ENCODE assay signal across 34 cellular contexts in the genomic region with DNA sequence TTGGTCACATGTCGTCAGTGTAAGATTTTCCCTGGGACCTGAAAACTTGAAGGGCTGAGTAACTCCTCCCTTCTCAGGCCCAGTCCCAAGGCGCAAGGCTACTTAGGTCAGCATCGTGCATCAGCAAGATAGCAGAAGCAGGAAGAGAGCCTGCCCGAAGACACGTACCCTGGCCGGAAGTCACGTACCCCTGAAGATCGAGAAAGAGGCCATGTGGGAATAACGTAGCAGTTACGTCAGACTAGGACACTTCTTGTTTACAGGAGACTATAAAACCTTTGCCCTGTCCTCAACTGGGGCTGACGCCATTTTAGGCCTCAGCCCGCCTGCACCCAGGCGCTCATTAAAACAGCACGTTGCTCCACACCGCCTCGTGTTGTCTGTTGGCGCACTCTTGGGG.
"Had no signal": no experiment of that assay in that cellular context is flagged by ENCODE, and none has a peak within 500 bp of the region (broad histone marks: within the 10 kb centered on the region; RNA-seq: fewer than 3 reads in every experiment).

No MANE protein-coding gene starts in this region.

- H3K4me1 ChIP-seq: foreskin keratinocyte, gastrocnemius medialis, heart left ventricle had no signal

- H3K4me1 Mint-ChIP-seq: activated B cell treated with CpG ODN at 0.5 μM for 24 hours; activated T-helper 17 cell treated with anti-CD3 and anti-CD28 coated beads, Interleukin-2, amount 50 U/mL, for 72 hours; T-helper 17 cell had no signal

- H3K27me3 Mint-ChIP-seq: activated B cell treated with CpG ODN at 0.5 μM for 24 hours; activated CD8-positive, alpha-beta T cell treated with anti-CD3 and anti-CD28 coated beads for 36 hours; activated naive CD8-positive, alpha-beta T cell; activated T-helper 17 cell treated with anti-CD3 and anti-CD28 coated beads, Interleukin-2, amount 50 U/mL, for 72 hours; effector memory CD8-positive, alpha-beta T cell; T-helper 17 cell had no signal

- H3K27me3 ChIP-seq: brain microvascular endothelial cell, esophagus muscularis mucosa, foreskin keratinocyte, gastrocnemius medialis had no signal

- H3K9me3 Mint-ChIP-seq: activated CD8-positive, alpha-beta T cell treated with anti-CD3 and anti-CD28 coated beads for 36 hours had no signal

- H3K36me3 Mint-ChIP-seq: activated naive CD8-positive, alpha-beta T cell had no signal

- H3K27ac Mint-ChIP-seq: activated B cell treated with CpG ODN at 0.5 μM for 24 hours; activated CD8-positive, alpha-beta T cell treated with anti-CD3 and anti-CD28 coated beads for 36 hours; activated naive CD8-positive, alpha-beta T cell; activated T-helper 17 cell treated with anti-CD3 and anti-CD28 coated beads, Interleukin-2, amount 50 U/mL, for 72 hours; effector memory CD8-positive, alpha-beta T cell; T-helper 17 cell; T-helper 2 cell treated with Interferon-gamma antibody and Interleukin-4, amounts not matched to agents 5 μg/mL and 100 μg/mL, for 36 hours had no signal

- H3K9me3 ChIP-seq: esophagus muscularis mucosa, gastrocnemius medialis, heart left ventricle had no signal

- H3K36me3 ChIP-seq: brain microvascular endothelial cell, esophagus muscularis mucosa, gastrocnemius medialis, heart left ventricle, WERI-Rb-1 had no signal

- ATAC-seq: activated CD4-positive, CD25-positive, alpha-beta regulatory T cell treated with anti-CD3 and anti-CD28 coated beads, Interleukin-2, amount 50 U/mL, for 24 hours; activated CD8-positive, alpha-beta T cell treated with anti-CD3 and anti-CD28 coated beads for 36 hours; activated T-cell treated with anti-CD3 and anti-CD28 coated beads, Interleukin-2, amount 50 U/mL, for 4 hours; activated T-helper 17 cell treated with anti-CD3 and anti-CD28 coated beads, Interleukin-2, amount 50 U/mL, for 72 hours; effector memory CD8-positive, alpha-beta T cell; foreskin keratinocyte; gastrocnemius medialis; heart left ventricle; T-helper 17 cell had no signal

- H3K4me3 ChIP-seq: esophagus muscularis mucosa, gastrocnemius medialis, heart left ventricle had no signal

- H3K4me3 Mint-ChIP-seq: activated B cell treated with CpG ODN at 0.5 μM for 24 hours; activated CD8-positive, alpha-beta T cell treated with anti-CD3 and anti-CD28 coated beads for 36 hours; activated naive CD8-positive, alpha-beta T cell; activated T-cell treated with anti-CD3 and anti-CD28 coated beads, Interleukin-2, amount 50 U/mL, for 4 hours; activated T-helper 17 cell treated with anti-CD3 and anti-CD28 coated beads, Interleukin-2, amount 50 U/mL, for 72 hours; effector memory CD8-positive, alpha-beta T cell; T-helper 17 cell; T-helper 2 cell treated with Interferon-gamma antibody and Interleukin-4, amounts not matched to agents 5 μg/mL and 100 μg/mL, for 36 hours had no signal

- H3K27ac ChIP-seq: brain microvascular endothelial cell, esophagus muscularis mucosa, foreskin keratinocyte, gastrocnemius medialis, heart left ventricle, WERI-Rb-1 had no signal

- FAIRE-seq: astrocyte, colon had no signal

- DNase-seq: activated B cell treated with CpG ODN at 0.5 μM for 24 hours; activated CD4-positive, alpha-beta T cell treated with anti-CD3 and anti-CD28 coated beads for 48 hours; activated CD4-positive, alpha-beta T cell treated with anti-CD3 and anti-CD28 coated beads, Interleukin-2, amount 50 U/mL, for 1 hour; activated CD4-positive, alpha-beta T cell treated with anti-CD3 and anti-CD28 coated beads, Interleukin-2, amount 50 U/mL, for 48 hours; activated CD8-positive, alpha-beta memory T cell treated with anti-CD3 and anti-CD28 coated beads for 24 hours; activated CD8-positive, alpha-beta T cell treated with anti-CD3 and anti-CD28 coated beads for 36 hours; activated effector memory CD4-positive, alpha-beta T cell treated with Interleukin-2 at 50 U/mL for 16 hours; activated gamma-delta T cell treated with Interleukin-2 at 50 U/mL for 16 hours; activated naive CD4-positive, alpha-beta T cell treated with anti-CD3 and anti-CD28 coated beads, Interleukin-2, amount 50 U/mL, for 16 hours; activated naive CD4-positive, alpha-beta T cell treated with Interleukin-2 at 50 U/mL for 16 hours; activated T-cell treated with anti-CD3 and anti-CD28 coated beads, Interleukin-2, amount 50 U/mL, for 4 hours; amniotic stem cell; anterior cingulate cortex; brain microvascular endothelial cell; caudate nucleus; cortex of kidney; dermis blood vessel endothelial cell; effector CD4-positive, alpha-beta T cell; effector memory CD8-positive, alpha-beta T cell; erythroblast; foreskin keratinocyte; gastrocnemius medialis; glutamatergic neuron; heart left ventricle; T-helper 17 cell; T1000; WERI-Rb-1 had no signal
